ENCODE assay signal across 15 cellular contexts in the genomic region with DNA sequence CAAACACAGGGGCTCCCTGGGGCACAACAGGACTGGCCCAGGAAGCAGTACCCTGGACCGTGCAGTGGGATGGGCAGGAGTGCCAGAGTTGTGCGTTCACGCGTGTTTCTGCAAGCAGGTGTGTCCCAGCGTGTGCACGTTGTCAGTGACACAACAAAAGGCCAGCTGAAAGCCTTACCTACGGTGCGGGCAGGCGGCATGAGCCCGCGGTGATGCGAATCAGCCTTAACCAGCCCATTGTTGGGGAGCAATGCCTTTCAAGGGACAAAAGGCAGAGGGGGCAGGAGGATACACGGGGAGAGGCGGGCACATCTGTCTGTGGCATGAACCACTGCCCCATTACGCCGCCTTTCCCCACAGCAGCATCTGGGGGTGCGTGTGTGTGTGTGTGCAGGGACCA.
DNase-seq lines count a peak whose midpoint lies in the region; ATAC-seq and TF ChIP-seq lines count a peak whose summit lies in the region.
"Had no signal": no experiment of that assay in that cellular context is flagged by ENCODE, and none has a peak within 500 bp of the region (broad histone marks: within the 10 kb centered on the region; RNA-seq: fewer than 3 reads in every experiment).

No MANE protein-coding gene starts in this region.

- BruUV-seq in A673 (replicated peaks; lab: Mats Ljungman, UMichigan), result no TSS peak

- H3K27me3 ChIP-seq in A673 (replicated peaks; ENCODE audit: insufficient read depth, low read depth, low read length, poor library complexity) (no peaks in the 10 kb centered on the region), HUES48 (ENCODE audit: control insufficient read depth, insufficient read depth, low read length) (no peaks in the 10 kb centered on the region), ectodermal cell (ENCODE audit: control insufficient read depth, insufficient read depth, low read length, poor library complexity, severe bottlenecking) (no peaks in the 10 kb centered on the region)

- H3K9ac ChIP-seq in HUES48 (ENCODE audit: low read depth, low read length), result peak overlapping the region; percentile 73
- H3K9ac ChIP-seq: GM23248 had no signal

- peaks cover 3% of the 10 kb centered on the region for H3K27me3 Mint-ChIP-seq in nephron progenitor cell (ENCODE audit: low read depth, poor library complexity)

- DNase-seq in A673 (ENCODE audit: low spot score) (no peak), nephron progenitor cell (no peak), NCI-H2196 (lab: John Stamatoyannopoulos, UW; ENCODE audit: unreplicated experiment) (no peak)
- DNase-seq: CD4-positive, alpha-beta memory T cell; DMS79 treated with DMSO at 0.1 percent for 48 hours; GM23248; MM.1S; NCI-H1105 treated with DMSO at 0.1 percent for 48 hours; NCI-H1930; NK-92 treated with Interleukin-12 subunit alpha and Interleukin-12 subunit beta, amount 100 ng/mL, for 24 hours had no signal

- POLR2A ChIA-PET in A673 (lab: Charles Lee; ENCODE audit: low non-redundant PET), result no interaction called here

- peaks cover 87% of the 10 kb centered on the region for H3K4me1 Mint-ChIP-seq in nephron progenitor cell
- H3K4me1 Mint-ChIP-seq: CD4-positive, alpha-beta memory T cell had no signal

- H3K4me1 ChIP-seq in A673 (ENCODE audit: insufficient read depth, low read length, poor library complexity, severe bottlenecking), result peaks cover 58% of the 10 kb centered on the region
- peaks cover 75% of the 10 kb centered on the region for H3K4me1 ChIP-seq in HUES48 (ENCODE audit: control insufficient read depth, insufficient read depth, low read length)
- H3K4me1 ChIP-seq in ectodermal cell (ENCODE audit: control insufficient read depth, insufficient read depth, low read length), result peaks cover 65% of the 10 kb centered on the region

- H3K9me3 Mint-ChIP-seq in nephron progenitor cell, result no peaks in the 10 kb centered on the region
- H3K9me3 Mint-ChIP-seq: CD4-positive, alpha-beta memory T cell had no signal

- peak overlapping the region; percentile 99 for H3K27ac ChIP-seq in A673 (ENCODE audit: low read depth, low read length, poor library complexity, severe bottlenecking)
- peak overlapping the region; percentile 98 for H3K27ac ChIP-seq in HUES48 (ENCODE audit: low read depth, low read length)
- peak overlapping the region; percentile 91 for H3K27ac ChIP-seq in ectodermal cell (ENCODE audit: insufficient read depth, low read depth, low read length, poor library complexity, severe bottlenecking)
- H3K27ac ChIP-seq: GM23248 had no signal

- H3K4me3 Mint-ChIP-seq in nephron progenitor cell, result peak overlapping the region; percentile 25
- H3K4me3 Mint-ChIP-seq: CD4-positive, alpha-beta memory T cell had no signal

- WGBS in ectodermal cell, 2 experiments, result 74 to 75% methylated on average over 17 of the region's 17 CpGs

- H3K9me3 ChIP-seq in A673 (ENCODE audit: low read depth, low read length, poor library complexity, severe bottlenecking) (no peaks in the 10 kb centered on the region), HUES48 (ENCODE audit: control insufficient read depth, insufficient read depth, low read length) (no peaks in the 10 kb centered on the region), ectodermal cell (ENCODE audit: control insufficient read depth, low read length) (no peaks in the 10 kb centered on the region)

- ATAC-seq in GM21576 (IDR thresholded peaks at IDR 0.05; ENCODE audit: unreplicated experiment) (no peak), HG02763 (IDR thresholded peaks at IDR 0.05; ENCODE audit: unreplicated experiment) (no peak), esophagus mucosa (no peak)

- H3K36me3 ChIP-seq in A673 (ENCODE audit: insufficient read depth, low read length, poor library complexity, severe bottlenecking) (no peaks in the 10 kb centered on the region), HUES48 (ENCODE audit: control insufficient read depth, insufficient read depth, low read length) (no peaks in the 10 kb centered on the region), ectodermal cell (ENCODE audit: control insufficient read depth, insufficient read depth, low read length) (no peaks in the 10 kb centered on the region)

- CTCF ChIA-PET in A673 (lab: Charles Lee), result no interaction called here

- TF ChIP-seq CTCF in A673 (conservative IDR thresholded peaks at IDR 0.05; ENCODE audit: low read depth, low read length) (no peak), nephron progenitor cell (IDR thresholded peaks at IDR 0.05) (no peak)

- peak overlapping the region; percentile 84 for H3K27ac Mint-ChIP-seq in nephron progenitor cell
- H3K27ac Mint-ChIP-seq: CD4-positive, alpha-beta memory T cell had no signal

- intact Hi-C loops in A673 (cut with micrococcal nuclease; ENCODE audit: unreplicated experiment), result no loop called here

- H3K36me3 Mint-ChIP-seq in nephron progenitor cell (ENCODE audit: low read depth), result no peaks in the 10 kb centered on the region
- H3K36me3 Mint-ChIP-seq: CD4-positive, alpha-beta memory T cell had no signal

- H3K4me3 ChIP-seq in A673 (ENCODE audit: low read depth, low read length, poor library complexity, severe bottlenecking) (no peak overlapping the region), HUES48 (ENCODE audit: low read depth, low read length) (no peak overlapping the region), ectodermal cell (ENCODE audit: insufficient read depth, low read depth, low read length) (no peak overlapping the region)
- H3K4me3 ChIP-seq: GM23248 had no signal
